ENCODE assay signal across 11 cellular contexts in the genomic region with DNA sequence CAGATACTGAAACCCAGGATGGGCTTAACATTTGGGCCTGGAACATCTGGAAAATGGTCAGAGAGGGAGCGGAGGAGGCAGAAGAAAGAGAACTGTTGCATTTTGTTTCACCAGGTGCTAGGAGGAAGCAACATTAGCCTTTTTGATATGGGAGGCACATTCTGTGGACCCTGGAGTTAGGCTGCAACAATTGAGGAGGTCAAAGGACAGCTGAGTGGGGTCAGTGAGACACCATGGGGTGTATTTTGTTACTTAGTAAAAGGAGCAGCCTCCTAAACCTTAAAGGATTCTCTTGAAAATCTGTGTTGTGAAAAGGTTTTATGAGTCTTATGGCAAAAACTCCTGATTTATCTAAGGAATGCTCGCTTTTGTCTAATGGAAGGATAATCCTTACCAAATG.
"Had no signal": no experiment of that assay in that cellular context is flagged by ENCODE, and none has a peak within 500 bp of the region (broad histone marks: within the 10 kb centered on the region; RNA-seq: fewer than 3 reads in every experiment).

No MANE protein-coding gene starts in this region.

- H3K27me3 ChIP-seq: esophagus muscularis mucosa, right lobe of liver, tibial artery had no signal

- H3K4me1 ChIP-seq: psoas muscle, right lobe of liver had no signal

- H3K9me3 ChIP-seq: esophagus muscularis mucosa, psoas muscle, right lobe of liver, tibial artery had no signal

- H3K36me3 ChIP-seq: esophagus muscularis mucosa, right lobe of liver, tibial artery, WERI-Rb-1 had no signal

- H3K4me3 ChIP-seq: esophagus muscularis mucosa, psoas muscle, right lobe of liver, tibial artery had no signal

- DNase-seq: activated CD4-positive, alpha-beta T cell treated with anti-CD3 and anti-CD28 coated beads for 4 hours; activated naive CD4-positive, alpha-beta T cell treated with anti-CD3 and anti-CD28 coated beads, Interleukin-2, amount 10 ng/mL, durations not matched to agents 7 days and 5 days; central memory CD4-positive, alpha-beta T cell; cortex of kidney; kidney; psoas muscle; right lobe of liver; T-helper 1 cell; tibial artery; WERI-Rb-1 had no signal

- H3K27ac ChIP-seq: esophagus muscularis mucosa, psoas muscle, right lobe of liver, tibial artery, WERI-Rb-1 had no signal
